9 cellular contexts compared by ENCODE assay signal in the genomic region with DNA sequence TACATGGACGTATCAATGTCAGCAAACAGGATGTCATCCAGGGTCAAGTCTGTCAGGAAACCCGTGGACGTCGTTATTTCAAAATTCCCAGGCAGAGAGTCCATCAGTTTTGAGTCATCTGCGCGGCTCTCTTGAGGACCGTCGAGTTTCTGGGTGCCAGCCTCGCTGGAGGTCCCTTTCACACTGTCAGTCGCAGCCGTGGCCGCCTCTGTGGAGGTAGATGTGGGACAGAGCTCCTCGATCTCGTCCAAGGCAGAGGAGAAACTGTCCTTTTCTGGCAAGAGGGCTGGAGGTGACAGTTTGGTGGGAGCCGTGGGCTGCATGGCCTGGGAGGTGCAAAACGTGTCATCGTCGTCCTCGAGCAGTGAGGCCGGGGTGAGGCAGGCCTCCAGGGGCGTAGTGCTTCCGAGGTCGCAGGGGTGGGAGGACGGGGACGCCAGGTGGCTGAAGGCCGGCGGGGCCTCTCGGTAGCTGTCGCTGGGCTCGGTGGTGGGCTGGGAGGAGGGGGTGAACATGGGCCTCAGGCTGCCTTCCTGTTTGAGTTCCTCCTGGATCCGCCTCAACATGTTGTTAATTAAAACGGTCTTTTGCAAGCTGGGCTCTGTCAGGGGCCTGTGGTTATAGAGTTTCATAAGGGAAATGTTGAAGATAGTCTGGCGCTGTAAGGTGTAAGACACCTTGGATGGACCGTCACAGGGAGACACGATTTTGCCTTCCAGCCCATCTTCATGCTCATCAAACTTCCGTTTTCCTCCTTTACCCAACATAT. TPM values are rescaled to one million over a fixed set of nuclear protein-coding genes. Genes with fewer than 3 reads are reported as not detected.
DNase-seq lines count a peak whose midpoint lies in the region; ATAC-seq and TF ChIP-seq lines count a peak whose summit lies in the region.
"Had no signal": no experiment of that assay in that cellular context is flagged by ENCODE, and none has a peak within 500 bp of the region (broad histone marks: within the 10 kb centered on the region; RNA-seq: fewer than 3 reads in every experiment).

No MANE protein-coding gene starts in this region.

- H3K4me1 Mint-ChIP-seq in glutamatergic neuron (ENCODE audit: low read depth, unreplicated experiment), result peaks cover 73% of the 10 kb centered on the region

- TF ChIP-seq CTCF in GM12875 (IDR thresholded peaks at IDR 0.05; ENCODE audit: borderline replicate concordance, insufficient read depth, low read depth, low read length) (peak; percentile 31; the same call in 1 of the 2 replicates), glutamatergic neuron (IDR thresholded peaks at IDR 0.05; ENCODE audit: partially characterized antibody, unreplicated experiment) (no peak)

- H3K27ac Mint-ChIP-seq in glutamatergic neuron (ENCODE audit: unreplicated experiment), result peak overlapping the region; percentile 57

- no peak overlapping the region for H3K4me3 ChIP-seq in GM12875 (ENCODE audit: low read depth, low read length)
- H3K4me3 ChIP-seq: cardiac muscle cell had no signal

- CTCF ChIA-PET in HEK293T (lab: Yijun Ruan, JAX), result no interaction called here

- H3K4me3 Mint-ChIP-seq in glutamatergic neuron (ENCODE audit: unreplicated experiment), result peak overlapping the region; percentile 19

- peak; percentile 79 to 80 for DNase-seq in Kasumi-1 (lab: John Stamatoyannopoulos, UW)
- no peak for DNase-seq in glutamatergic neuron
- DNase-seq in NCI-H2081 treated with DMSO at 0.1 percent for 48 hours (lab: John Stamatoyannopoulos, UW), result no peak
- no peak for DNase-seq in HEK293T (ENCODE audit: extremely low spot score)
- DNase-seq in DMS 273 (lab: John Stamatoyannopoulos, UW; ENCODE audit: unreplicated experiment), result no peak
- no peak for DNase-seq in cerebellar nuclear complex (lab: John Stamatoyannopoulos, UW)

- POLR2A ChIA-PET in HEK293T (lab: Yijun Ruan, JAX), result interaction anchor here (1.0 to 1.2 kb wide), 2 partner anchors 18 to 115 kb away, joined by 3 read pairs; a partner anchor contains a TSS

- peak; percentile 44 for ATAC-seq in GM21526 (IDR thresholded peaks at IDR 0.05; ENCODE audit: low FRiP score, unreplicated experiment)

- no peaks in the 10 kb centered on the region for H3K27me3 Mint-ChIP-seq in glutamatergic neuron (ENCODE audit: unreplicated experiment)

- peaks cover 7% of the 10 kb centered on the region for H3K9me3 Mint-ChIP-seq in glutamatergic neuron (ENCODE audit: unreplicated experiment)

- no peaks in the 10 kb centered on the region for H3K36me3 Mint-ChIP-seq in glutamatergic neuron (ENCODE audit: unreplicated experiment)

TF ChIP-seq in HEK293T, 16 proteins besides CTCF, POLR2A, EP300 and RAD21:
- TF ChIP-seq FOXM1 (IDR thresholded peaks at IDR 0.05; ENCODE audit: borderline replicate concordance) (no peak), CTBP1 (IDR thresholded peaks at IDR 0.05; ENCODE audit: borderline replicate concordance) (no peak), ZNF384 (IDR thresholded peaks at IDR 0.05) (no peak)

RNA-seq across cellular contexts. Expression of a gene that starts 17.4 kb away (rescaled TPM):
- total RNA-seq in glutamatergic neuron (ENCODE audit: unreplicated experiment), result 15.7 TPM

Comparison
In these comparisons a context has a peak if more than half of its experiments do, and no peak if none do; other contexts are left out.
1. DNase-seq: peak in Kasumi-1 (2 of 2); none in glutamatergic neuron (single experiment), NCI-H2081 treated with DMSO at 0.1 percent for 48 hours (single experiment), HEK293T (single experiment), DMS 273 (single experiment) and cerebellar nuclear complex (0 of 2).